Comparison of ENCODE assay signal across 19 cellular contexts in genomic region chr20:7656662-7657061, GRCh38.
DNase-seq lines count a peak whose midpoint lies in the region; ATAC-seq, FAIRE-seq and TF ChIP-seq lines count a peak whose summit lies in the region.
"Had no signal": no experiment of that assay in that cellular context is flagged by ENCODE, and none has a peak within 500 bp of the region (broad histone marks: within the 10 kb centered on the region; RNA-seq: fewer than 3 reads in every experiment).

No MANE protein-coding gene starts in this region.

- no peak for TF ChIP-seq CTCF in pancreas (IDR thresholded peaks at IDR 0.05)

- H3K9me3 ChIP-seq in NT2/D1 (ENCODE audit: insufficient read depth, low read length) (no peaks in the 10 kb centered on the region), pancreas (no peaks in the 10 kb centered on the region)
- H3K9me3 ChIP-seq: BLaER1 treated with 17β-estradiol and CSF1 and Interleukin-3, amounts not matched to agents 10 nM and 100 nM had no signal

- H3K27ac ChIP-seq in pancreas = no peak overlapping the region
- H3K27ac ChIP-seq: BLaER1 treated with 17β-estradiol and CSF1 and Interleukin-3, amounts not matched to agents 10 nM and 100 nM had no signal

- no peaks in the 10 kb centered on the region for H3K27me3 Mint-ChIP-seq in T-cell
- H3K27me3 Mint-ChIP-seq: B cell had no signal

- no peaks in the 10 kb centered on the region for H3K27me3 ChIP-seq in NT2/D1 (ENCODE audit: insufficient read depth, insufficient read length)
- H3K27me3 ChIP-seq in pancreas = no peaks in the 10 kb centered on the region
- H3K27me3 ChIP-seq: BLaER1 treated with 17β-estradiol and CSF1 and Interleukin-3, amounts not matched to agents 10 nM and 100 nM had no signal

- CTCF ChIA-PET in T-cell (lab: Charles Lee) = no interaction called here

- H3K9me3 Mint-ChIP-seq in T-cell = peaks cover 0 to 12% (median 3%) of the 10 kb centered on the region in 3 donors
- H3K9me3 Mint-ChIP-seq: H9 had no signal

- no peak for FAIRE-seq in pancreas (lab: Jason Lieb, UNC)
- FAIRE-seq: G401.6, GM12892, GM18507, K562 had no signal

- POLR2A ChIA-PET in T-cell (lab: Charles Lee) = no interaction called here

- no peak overlapping the region for H3K9ac ChIP-seq in NT2/D1 (ENCODE audit: insufficient read length, low read depth)
- H3K9ac ChIP-seq: BLaER1 treated with 17β-estradiol and CSF1 and Interleukin-3, amounts not matched to agents 10 nM and 100 nM had no signal

- DNase-seq in NCI-H526 (lab: John Stamatoyannopoulos, UW) (peak; percentile 18 to 19), NCI-H526 treated with DMSO at 0.1 percent for 48 hours (lab: John Stamatoyannopoulos, UW) (no peak), NT2/D1 (ENCODE audit: low read depth, low spot score) (peak; percentile 22), iPS DF 19.7 (ENCODE audit: low read depth, low spot score) (peak; percentile 3), T-cell (no peak), pancreas (no peak)
- DNase-seq in activated effector memory CD4-positive, alpha-beta T cell treated with anti-CD3 and anti-CD28 coated beads, Interleukin-2, amount 50 U/mL, for 16 hours = no peak
- DNase-seq: 8988T; Calu3; CD8-positive, alpha-beta T cell; GOT3; H9; IMR-90 had no signal

- intact Hi-C loops in pancreas (cut with DNase I) = no loop called here

- H3K36me3 ChIP-seq in NT2/D1 (ENCODE audit: insufficient read depth, insufficient read length, low read length) (no peaks in the 10 kb centered on the region), pancreas (no peaks in the 10 kb centered on the region)
- H3K36me3 ChIP-seq: BLaER1 treated with 17β-estradiol and CSF1 and Interleukin-3, amounts not matched to agents 10 nM and 100 nM had no signal

- no peaks in the 10 kb centered on the region for H3K36me3 Mint-ChIP-seq in T-cell
- H3K36me3 Mint-ChIP-seq: CD8-positive, alpha-beta T cell had no signal

- no peaks in the 10 kb centered on the region for H3K4me1 Mint-ChIP-seq in T-cell
- H3K4me1 Mint-ChIP-seq: B cell had no signal

- H3K4me3 Mint-ChIP-seq in T-cell = no peak overlapping the region
- H3K4me3 Mint-ChIP-seq: B cell; CD8-positive, alpha-beta T cell; H9 had no signal

- no peaks in the 10 kb centered on the region for H3K4me1 ChIP-seq in NT2/D1 (ENCODE audit: insufficient read depth, insufficient read length)
- no peaks in the 10 kb centered on the region for H3K4me1 ChIP-seq in pancreas

- 83 to 86% methylated on average over 3 of the region's 3 CpGs for WGBS in pancreas, 2 donors

- no peak overlapping the region for H3K27ac Mint-ChIP-seq in T-cell
- H3K27ac Mint-ChIP-seq: B cell; CD8-positive, alpha-beta T cell had no signal

- H3K4me3 ChIP-seq in NT2/D1 (ENCODE audit: insufficient read length, low read depth) (no peak overlapping the region), pancreas (no peak overlapping the region)
- H3K4me3 ChIP-seq: BLaER1 treated with 17β-estradiol and CSF1 and Interleukin-3, amounts not matched to agents 10 nM and 100 nM; K562 had no signal

- ATAC-seq in T-cell (replicated peaks in 1 of 4) (no peak), pancreas (no peak)
- ATAC-seq: CD8-positive, alpha-beta T cell; K562 had no signal

Comparison
In these comparisons a context has a peak if more than half of its experiments do, and no peak if none do; other contexts are left out.
1. DNase-seq: peak in NCI-H526 (2 of 2), NT2/D1 (single experiment) and iPS DF 19.7 (single experiment); none in NCI-H526 treated with DMSO at 0.1 percent for 48 hours (single experiment), activated effector memory CD4-positive, alpha-beta T cell treated with anti-CD3 and anti-CD28 coated beads, Interleukin-2, amount 50 U/mL, for 16 hours (single experiment), T-cell (0 of 34) and pancreas (0 of 6).